In the genomic region with DNA sequence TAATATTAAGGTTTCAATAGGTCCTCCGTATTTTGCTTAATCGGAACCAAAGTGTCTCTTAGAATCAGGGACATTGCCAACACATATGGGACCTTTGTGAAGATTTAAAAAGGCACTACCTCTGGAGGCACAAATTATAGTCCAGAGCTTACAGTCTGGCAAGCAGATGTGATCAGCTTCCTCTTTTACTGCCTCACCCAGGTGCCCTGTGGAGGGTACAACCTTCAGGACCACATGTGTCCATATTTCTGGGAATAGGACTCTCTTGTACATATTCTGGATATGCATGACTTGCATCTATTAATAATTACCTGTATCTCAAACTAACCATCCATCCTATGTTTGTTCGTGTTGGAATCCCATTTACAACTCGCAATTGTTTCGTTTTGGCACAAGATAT, we compare ENCODE assay signal across 20 cellular contexts.
"Had no signal": no experiment of that assay in that cellular context is flagged by ENCODE, and none has a peak within 500 bp of the region (broad histone marks: within the 10 kb centered on the region; RNA-seq: fewer than 3 reads in every experiment).

No MANE protein-coding gene starts in this region.

- H2AFZ ChIP-seq: neural progenitor cell had no signal

- H3K4me1 ChIP-seq: neural progenitor cell, prostate gland, right atrium auricular region, stomach, thyroid gland, vagina had no signal

- H3K9ac ChIP-seq: neural progenitor cell had no signal

- H3K27me3 Mint-ChIP-seq: memory B cell, naive B cell had no signal

- H3K4me3 Mint-ChIP-seq: memory B cell; mesothelial cell of epicardium; naive B cell; nephron; neural progenitor cell; stimulated activated effector memory CD8-positive, alpha-beta T cell treated with anti-CD3 and anti-CD28 coated beads, Interleukin-12 subunit alpha, Interleukin-12 subunit beta, amount 100 ng/mL, for 72 hours had no signal

- H3K4me2 ChIP-seq: neural progenitor cell had no signal

- H3K27ac Mint-ChIP-seq: memory B cell; mesothelial cell of epicardium; naive B cell; nephron; neural progenitor cell; stimulated activated effector memory CD8-positive, alpha-beta T cell treated with anti-CD3 and anti-CD28 coated beads, Interleukin-12 subunit alpha, Interleukin-12 subunit beta, amount 100 ng/mL, for 72 hours had no signal

- H3K27me3 ChIP-seq: dorsolateral prefrontal cortex, neural progenitor cell, right atrium auricular region, stomach, thyroid gland, vagina had no signal

- DNase-seq: dorsolateral prefrontal cortex; effector CD4-positive, alpha-beta T cell; kidney; mucosa of descending colon; naive B cell; stimulated activated CD4-positive, alpha-beta T cell treated with anti-CD3 and anti-CD28 coated beads, Interleukin-2, amount 100 ng/mL, for 24 hours; stimulated activated CD4-positive, alpha-beta T cell treated with anti-CD3 and anti-CD28 coated beads, Interleukin-4, amount 100 ng/mL, for 24 hours; stimulated activated naive CD4-positive, alpha-beta T cell treated with Interleukin-2 at 50 U/mL for 16 hours; stomach; thyroid gland; trophoblast cell had no signal

- H3K36me3 Mint-ChIP-seq: memory B cell; mesothelial cell of epicardium; naive B cell; neural progenitor cell; stimulated activated effector memory CD8-positive, alpha-beta T cell treated with anti-CD3 and anti-CD28 coated beads, Interleukin-12 subunit alpha, Interleukin-12 subunit beta, amount 100 ng/mL, for 72 hours had no signal

- H3K9me3 ChIP-seq: mucosa of descending colon, prostate gland, right atrium auricular region, stomach, thyroid gland, vagina had no signal

- H3K36me3 ChIP-seq: neural progenitor cell, prostate gland, stomach, thyroid gland, vagina had no signal

- H3K9me3 Mint-ChIP-seq: naive B cell, nephron, neural progenitor cell had no signal

- H3K4me1 Mint-ChIP-seq: memory B cell; naive B cell; stimulated activated effector memory CD8-positive, alpha-beta T cell treated with anti-CD3 and anti-CD28 coated beads, Interleukin-12 subunit alpha, Interleukin-12 subunit beta, amount 100 ng/mL, for 72 hours had no signal

- H3K27ac ChIP-seq: dorsolateral prefrontal cortex, neural progenitor cell, prostate gland, right atrium auricular region, stomach, thyroid gland, vagina had no signal

- H3K4me3 ChIP-seq: dorsolateral prefrontal cortex, lung, mucosa of descending colon, neural progenitor cell, prostate gland, right atrium auricular region, stomach, thyroid gland, vagina had no signal
